ENCODE assay signal across 1 cellular context in the genomic region with DNA sequence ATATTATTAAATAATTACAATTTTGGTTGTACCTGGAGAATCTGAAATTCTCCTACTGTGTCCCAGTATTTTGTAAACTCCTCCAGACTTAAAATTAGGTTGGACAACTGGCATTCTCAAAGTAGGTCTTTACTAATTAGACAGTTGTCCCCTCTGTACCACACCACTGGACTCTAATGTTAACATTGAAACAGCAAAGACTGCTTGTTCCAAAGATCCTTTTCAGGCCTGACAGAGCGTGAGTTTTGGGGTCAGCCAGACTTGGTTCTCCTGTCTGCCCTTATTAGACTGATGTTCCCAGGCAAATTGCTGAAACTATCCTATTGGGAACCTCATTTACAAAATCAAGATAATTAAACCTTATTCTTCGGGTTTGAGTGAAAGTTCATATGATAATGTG.
A peak's percentile ranks its signal among the peaks of the same experiment; 100 is the strongest.
TF ChIP-seq lines count a peak whose summit lies in the region.

No MANE protein-coding gene starts in this region.

TF ChIP-seq in HepG2, 621 proteins besides CTCF, POLR2A, EP300 and RAD21:
- TF ChIP-seq MATR3 (CRISPR knock-in tag; IDR thresholded peaks at IDR 0.05) (no peak), CREB1 (IDR thresholded peaks at IDR 0.05) (no peak), CREB1 (CRISPR knock-in tag; IDR thresholded peaks at IDR 0.05) (peak; percentile 31; the same call in 1 of the 2 replicates), MIXL1 (CRISPR knock-in tag; IDR thresholded peaks at IDR 0.05) (peak; percentile 80; the same call in 1 of the 2 replicates), SMYD3 (CRISPR knock-in tag; IDR thresholded peaks at IDR 0.05) (0 out of 2 replicates have a peak, but pooled peaks have one; percentile 28)
